In genomic region chr1:10646347-10646861, GRCh38 we compare ENCODE assay signal across 8 cellular contexts.
A peak's percentile ranks its signal among the peaks of the same experiment; 100 is the strongest.
DNase-seq lines count a peak whose midpoint lies in the region; ATAC-seq, FAIRE-seq and TF ChIP-seq lines count a peak whose summit lies in the region.
"Had no signal": no experiment of that assay in that cellular context is flagged by ENCODE, and none has a peak within 500 bp of the region (broad histone marks: within the 10 kb centered on the region; RNA-seq: fewer than 3 reads in every experiment).

No MANE protein-coding gene starts in this region.

- H3K79me2 ChIP-seq in GM23338 (replicated peaks; ENCODE audit: insufficient read depth) = no peaks in the 10 kb centered on the region

- H3K4me1 ChIP-seq in GM23338 (ENCODE audit: insufficient read depth) (peaks cover 7% of the 10 kb centered on the region), gastrocnemius medialis (peaks cover 0 to 9% of the 10 kb centered on the region in 2 donors), kidney (ENCODE audit: control insufficient read depth in 1 of 2, insufficient read depth in 1 of 2, low read depth in 1 of 2, low read length in 2 of 2) (no peaks in the 10 kb centered on the region)

- FAIRE-seq in kidney (lab: Jason Lieb, UNC) = no peak
- FAIRE-seq: GM18507 had no signal

- no peaks in the 10 kb centered on the region for H3K36me3 ChIP-seq in GM23338 (ENCODE audit: insufficient read depth)
- peaks cover 0 to 70% of the 10 kb centered on the region in 2 donors for H3K36me3 ChIP-seq in gastrocnemius medialis
- H3K36me3 ChIP-seq in kidney (ENCODE audit: control insufficient read depth in 1 of 2, insufficient read depth in 2 of 2, low read length in 2 of 2) = peaks cover 2 to 17% of the 10 kb centered on the region in 2 donors

- H4K20me1 ChIP-seq in GM23338 (replicated peaks; ENCODE audit: insufficient read depth) = no peaks in the 10 kb centered on the region

- CTCF ChIA-PET in activated CD8-positive, alpha-beta T cell treated with anti-CD3 and anti-CD28 coated beads, Interleukin-2, amount 10 ng/mL, durations not matched to agents 7 days and 5 days (lab: Charles Lee) = no interaction called here

- DNase-seq in GM23338 (ENCODE audit: low spot score) (peak; percentile 43), RPMI8226 (peak; percentile 43), fibroblast of the conjunctiva (ENCODE audit: low read depth) (peak; percentile 22), gastrocnemius medialis (no peak), kidney (no peak)
- DNase-seq in activated CD8-positive, alpha-beta T cell treated with anti-CD3 and anti-CD28 coated beads, Interleukin-2, amount 10 ng/mL, durations not matched to agents 7 days and 5 days = no peak

- H3K9me3 Mint-ChIP-seq in GM23338 = no peaks in the 10 kb centered on the region
- no peaks in the 10 kb centered on the region for H3K9me3 Mint-ChIP-seq in activated CD8-positive, alpha-beta T cell treated with anti-CD3 and anti-CD28 coated beads, Interleukin-2, amount 10 ng/mL, durations not matched to agents 7 days and 5 days (ENCODE audit: insufficient read depth)

- H3F3A ChIP-seq in GM23338 (replicated peaks; ENCODE audit: low read depth) = no peaks in the 10 kb centered on the region

- H2AFZ ChIP-seq in GM23338 = no peak overlapping the region

- TF ChIP-seq CTCF in GM23338 (conservative IDR thresholded peaks at IDR 0.05; ENCODE audit: low read depth in 2 of 2) = no peak
- no peak for TF ChIP-seq CTCF in gastrocnemius medialis (IDR thresholded peaks at IDR 0.05 in 4 of 5, conservative IDR thresholded peaks at IDR 0.05 in 1 of 5)
- no peak for TF ChIP-seq CTCF in kidney (IDR thresholded peaks at IDR 0.05; ENCODE audit: borderline replicate concordance, extremely low read depth, insufficient read depth)

- H3K9ac ChIP-seq in kidney (ENCODE audit: low read length in 2 of 2) = no peak overlapping the region

- in situ Hi-C loops in gastrocnemius medialis (cut with MboI; ENCODE audit: low sequenced_read_pairs in 4 of 4) = no loop called here

- H3K27me3 Mint-ChIP-seq in GM23338 (ENCODE audit: insufficient read depth, low read depth, poor library complexity) = peaks cover 13% of the 10 kb centered on the region
- no peaks in the 10 kb centered on the region for H3K27me3 Mint-ChIP-seq in activated CD8-positive, alpha-beta T cell treated with anti-CD3 and anti-CD28 coated beads, Interleukin-2, amount 10 ng/mL, durations not matched to agents 7 days and 5 days (ENCODE audit: low read depth)

- TF ChIP-seq POLR2A in gastrocnemius medialis (IDR thresholded peaks at IDR 0.05) = no peak

- peaks cover 3% of the 10 kb centered on the region; the same call in 1 of the 3 replicates for H3K36me3 Mint-ChIP-seq in GM23338 (ENCODE audit: low read depth)
- H3K36me3 Mint-ChIP-seq in activated CD8-positive, alpha-beta T cell treated with anti-CD3 and anti-CD28 coated beads, Interleukin-2, amount 10 ng/mL, durations not matched to agents 7 days and 5 days (ENCODE audit: low read depth) = no peaks in the 10 kb centered on the region

- no peaks in the 10 kb centered on the region for H3K9me2 ChIP-seq in GM23338 (ENCODE audit: insufficient read depth)

- H3K9me3 ChIP-seq in gastrocnemius medialis = no peaks in the 10 kb centered on the region
- H3K9me3 ChIP-seq in kidney (ENCODE audit: control insufficient read depth in 1 of 2, low read length in 2 of 2) = no peaks in the 10 kb centered on the region

- ATAC-seq in GM23338 = peak; percentile 11
- ATAC-seq in gastrocnemius medialis = peak; percentile 26 to 44
- ATAC-seq in HG03159 (IDR thresholded peaks at IDR 0.05; ENCODE audit: unreplicated experiment) = no peak
- no peak for ATAC-seq in activated CD8-positive, alpha-beta T cell treated with anti-CD3 and anti-CD28 coated beads, Interleukin-2, amount 10 ng/mL, durations not matched to agents 7 days and 5 days

- H3K4me3 Mint-ChIP-seq in GM23338 = no peak overlapping the region
- no peak overlapping the region for H3K4me3 Mint-ChIP-seq in activated CD8-positive, alpha-beta T cell treated with anti-CD3 and anti-CD28 coated beads, Interleukin-2, amount 10 ng/mL, durations not matched to agents 7 days and 5 days

- H3K27me3 ChIP-seq in GM23338 (ENCODE audit: insufficient read depth) (peaks cover 10% of the 10 kb centered on the region), gastrocnemius medialis (no peaks in the 10 kb centered on the region)

- no peak overlapping the region for H3K27ac Mint-ChIP-seq in GM23338
- no peak overlapping the region for H3K27ac Mint-ChIP-seq in activated CD8-positive, alpha-beta T cell treated with anti-CD3 and anti-CD28 coated beads, Interleukin-2, amount 10 ng/mL, durations not matched to agents 7 days and 5 days

- intact Hi-C loops in gastrocnemius medialis (cut with DNase I; ENCODE audit: low total_unique reads) (no loop called here), kidney (cut with DNase I) (no loop called here)

- H3K4me2 ChIP-seq in GM23338 = no peak overlapping the region

- POLR2A ChIA-PET in activated CD8-positive, alpha-beta T cell treated with anti-CD3 and anti-CD28 coated beads, Interleukin-2, amount 10 ng/mL, durations not matched to agents 7 days and 5 days (lab: Charles Lee) = no interaction called here

- H3K27ac ChIP-seq in GM23338 (ENCODE audit: low read depth) (no peak overlapping the region), gastrocnemius medialis (peak overlapping the region in 1 of 4 donors; percentile 46), kidney (ENCODE audit: low read depth in 2 of 2, low read length in 2 of 2) (no peak overlapping the region)

- H3K4me3 ChIP-seq in GM23338 = no peak overlapping the region
- H3K4me3 ChIP-seq in gastrocnemius medialis = no peak overlapping the region
- no peak overlapping the region for H3K4me3 ChIP-seq in kidney (ENCODE audit: low read length in 2 of 2)

- peaks cover 4% of the 10 kb centered on the region; the same call in 2 of the 3 replicates for H3K4me1 Mint-ChIP-seq in GM23338
- no peaks in the 10 kb centered on the region for H3K4me1 Mint-ChIP-seq in activated CD8-positive, alpha-beta T cell treated with anti-CD3 and anti-CD28 coated beads, Interleukin-2, amount 10 ng/mL, durations not matched to agents 7 days and 5 days (ENCODE audit: low read depth)

TF ChIP-seq in GM23338, 12 proteins besides CTCF, POLR2A, EP300 and RAD21 (continues in another document):
- TF ChIP-seq, protein P1, sequence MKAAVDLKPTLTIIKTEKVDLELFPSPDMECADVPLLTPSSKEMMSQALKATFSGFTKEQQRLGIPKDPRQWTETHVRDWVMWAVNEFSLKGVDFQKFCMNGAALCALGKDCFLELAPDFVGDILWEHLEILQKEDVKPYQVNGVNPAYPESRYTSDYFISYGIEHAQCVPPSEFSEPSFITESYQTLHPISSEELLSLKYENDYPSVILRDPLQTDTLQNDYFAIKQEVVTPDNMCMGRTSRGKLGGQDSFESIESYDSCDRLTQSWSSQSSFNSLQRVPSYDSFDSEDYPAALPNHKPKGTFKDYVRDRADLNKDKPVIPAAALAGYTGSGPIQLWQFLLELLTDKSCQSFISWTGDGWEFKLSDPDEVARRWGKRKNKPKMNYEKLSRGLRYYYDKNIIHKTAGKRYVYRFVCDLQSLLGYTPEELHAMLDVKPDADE (IDR thresholded peaks at IDR 0.05) = peak; percentile 79
- TF ChIP-seq ZNF114 (CRISPR knock-in tag; IDR thresholded peaks at IDR 0.05) = no peak

Comparison
In these comparisons a context has a peak if more than half of its experiments do, and no peak if none do; other contexts are left out.
1. ATAC-seq: peak in GM23338 (single experiment) and gastrocnemius medialis (2 of 2); none in HG03159 (single experiment) and activated CD8-positive, alpha-beta T cell treated with anti-CD3 and anti-CD28 coated beads, Interleukin-2, amount 10 ng/mL, durations not matched to agents 7 days and 5 days (single experiment).
2. DNase-seq: peak in GM23338 (single experiment), RPMI8226 (single experiment) and fibroblast of the conjunctiva (single experiment); none in gastrocnemius medialis (0 of 2), kidney (single experiment) and activated CD8-positive, alpha-beta T cell treated with anti-CD3 and anti-CD28 coated beads, Interleukin-2, amount 10 ng/mL, durations not matched to agents 7 days and 5 days (single experiment).